Comparison of ENCODE assay signal across 11 cellular contexts in genomic region chr6:112562348-112563220, GRCh38.
DNase-seq lines count a peak whose midpoint lies in the region; ATAC-seq, FAIRE-seq and TF ChIP-seq lines count a peak whose summit lies in the region.
"Had no signal": no experiment of that assay in that cellular context is flagged by ENCODE, and none has a peak within 500 bp of the region (broad histone marks: within the 10 kb centered on the region; RNA-seq: fewer than 3 reads in every experiment).

No MANE protein-coding gene starts in this region.

- H3K4me1 ChIP-seq in HEK293 (ENCODE audit: control insufficient read depth, insufficient read depth, low read length) (peaks cover 4% of the 10 kb centered on the region; the same call in 1 of the 2 replicates), right atrium auricular region (peaks cover 0 to 21% of the 10 kb centered on the region in 2 donors)

- no peaks in the 10 kb centered on the region for H3K9me3 Mint-ChIP-seq in activated T-cell treated with anti-CD3 and anti-CD28 coated beads, Interleukin-2, amount 50 U/mL, for 72 hours

- H3K4me3 Mint-ChIP-seq in activated T-cell treated with anti-CD3 and anti-CD28 coated beads, Interleukin-2, amount 50 U/mL, for 72 hours: no peak overlapping the region
- H3K4me3 Mint-ChIP-seq: CD8-positive, alpha-beta memory T cell; stimulated activated effector memory CD8-positive, alpha-beta T cell treated with anti-CD3 and anti-CD28 coated beads, Interleukin-12 subunit alpha, Interleukin-12 subunit beta, amount 100 ng/mL, for 72 hours had no signal

- H3K27ac ChIP-seq in HEK293 (ENCODE audit: extremely low read depth, low read depth, low read length) (no peak overlapping the region), right atrium auricular region (peak overlapping the region; percentile 48 to 87)

- no peak for FAIRE-seq in H54 (lab: Jason Lieb, UNC)

- H3K4me1 Mint-ChIP-seq in activated T-cell treated with anti-CD3 and anti-CD28 coated beads, Interleukin-2, amount 50 U/mL, for 72 hours (ENCODE audit: low read depth): no peaks in the 10 kb centered on the region
- H3K4me1 Mint-ChIP-seq: CD8-positive, alpha-beta memory T cell; stimulated activated effector memory CD8-positive, alpha-beta T cell treated with anti-CD3 and anti-CD28 coated beads, Interleukin-12 subunit alpha, Interleukin-12 subunit beta, amount 100 ng/mL, for 72 hours had no signal

- no peak for ATAC-seq in activated T-cell treated with anti-CD3 and anti-CD28 coated beads, Interleukin-2, amount 50 U/mL, for 72 hours (replicated peaks in 1 of 2)
- ATAC-seq: stimulated activated effector memory CD8-positive, alpha-beta T cell treated with anti-CD3 and anti-CD28 coated beads, Interleukin-12 subunit alpha, Interleukin-12 subunit beta, amount 100 ng/mL, for 72 hours had no signal

- TF ChIP-seq POLR2A in H54 (IDR thresholded peaks at IDR 0.05; ENCODE audit: low read depth, low read length): no peak

- POLR2A ChIA-PET in HEK293 (lab: Yijun Ruan, JAX): interaction anchor here (0.7 kb wide), 1 partner anchor 1296 kb away, joined by 3 read pairs; no protein-coding TSS in a partner anchor

- no peaks in the 10 kb centered on the region for H3K27me3 Mint-ChIP-seq in activated T-cell treated with anti-CD3 and anti-CD28 coated beads, Interleukin-2, amount 50 U/mL, for 72 hours (ENCODE audit: low read depth)
- H3K27me3 Mint-ChIP-seq: CD8-positive, alpha-beta memory T cell had no signal

- no peaks in the 10 kb centered on the region for H3K36me3 ChIP-seq in HEK293 (ENCODE audit: control insufficient read depth in 2 of 2, insufficient read depth in 1 of 2, low read length in 2 of 2)
- H3K36me3 ChIP-seq in right atrium auricular region: no peaks in the 10 kb centered on the region

- no peaks in the 10 kb centered on the region for H3K9me3 ChIP-seq in HEK293 (ENCODE audit: control insufficient read depth, insufficient read depth, low read depth, low read length)
- no peaks in the 10 kb centered on the region for H3K9me3 ChIP-seq in right atrium auricular region

- no peaks in the 10 kb centered on the region for H3K27me3 ChIP-seq in right atrium auricular region

- H3K27ac Mint-ChIP-seq in activated T-cell treated with anti-CD3 and anti-CD28 coated beads, Interleukin-2, amount 50 U/mL, for 72 hours: no peak overlapping the region
- H3K27ac Mint-ChIP-seq: CD8-positive, alpha-beta memory T cell; stimulated activated effector memory CD8-positive, alpha-beta T cell treated with anti-CD3 and anti-CD28 coated beads, Interleukin-12 subunit alpha, Interleukin-12 subunit beta, amount 100 ng/mL, for 72 hours had no signal

- DNase-seq in amygdala (lab: John Stamatoyannopoulos, UW) (peak in 43 of 56 donors; percentile 1 to 81 (median 21)), right atrium auricular region (ENCODE audit: low spot score) (no peak), pons (ENCODE audit: low spot score) (peak; percentile 74), NCI-H2107 treated with DMSO at 0.1 percent for 48 hours (lab: John Stamatoyannopoulos, UW; ENCODE audit: unreplicated experiment) (no peak), H54 (ENCODE audit: insufficient read length, low spot score) (no peak)
- DNase-seq in activated CD4-positive, alpha-beta T cell treated with anti-CD3 and anti-CD28 coated beads, Interleukin-2, amount 50 U/mL, for 48 hours: no peak
- DNase-seq in activated T-cell treated with anti-CD3 and anti-CD28 coated beads, Interleukin-2, amount 50 U/mL, for 72 hours: no peak
- DNase-seq: CD8-positive, alpha-beta memory T cell; NCI-H1092 had no signal

- no peaks in the 10 kb centered on the region for H3K36me3 Mint-ChIP-seq in activated T-cell treated with anti-CD3 and anti-CD28 coated beads, Interleukin-2, amount 50 U/mL, for 72 hours (ENCODE audit: insufficient read depth in 2 of 2)
- H3K36me3 Mint-ChIP-seq: CD8-positive, alpha-beta memory T cell; stimulated activated effector memory CD8-positive, alpha-beta T cell treated with anti-CD3 and anti-CD28 coated beads, Interleukin-12 subunit alpha, Interleukin-12 subunit beta, amount 100 ng/mL, for 72 hours had no signal

- no peak for TF ChIP-seq CTCF in HEK293 (tag by site-specific recombination; IDR thresholded peaks at IDR 0.05)
- no peak for TF ChIP-seq CTCF in right atrium auricular region (IDR thresholded peaks at IDR 0.05)

- CTCF ChIA-PET in HEK293 (lab: Yijun Ruan, JAX): interaction anchor here (0.6 to 1.4 kb wide), 5 partner anchors 17 to 205 kb away, joined by 3 to 4 read pairs (median 3); no protein-coding TSS in a partner anchor

- H3K4me3 ChIP-seq in HEK293 (ENCODE audit: low read depth, low read length): no peak overlapping the region
- H3K4me3 ChIP-seq in right atrium auricular region: no peak overlapping the region

TF ChIP-seq in HEK293, 187 proteins besides CTCF, POLR2A, EP300 and RAD21:
- TF ChIP-seq ZSCAN18 (tag by site-specific recombination; IDR thresholded peaks at IDR 0.05) (no peak), BCL11B (tag by site-specific recombination; IDR thresholded peaks at IDR 0.05; ENCODE audit: low read depth) (no peak), REPIN1 (tag by site-specific recombination; IDR thresholded peaks at IDR 0.05; ENCODE audit: low read depth) (no peak), ZNF629 (tag by site-specific recombination; IDR thresholded peaks at IDR 0.05) (peak; percentile 53), ZNF621 (tag by site-specific recombination; IDR thresholded peaks at IDR 0.05) (no peak), ZNF148 (tag by site-specific recombination; IDR thresholded peaks at IDR 0.05; ENCODE audit: borderline replicate concordance) (no peak), TCF7L2 (IDR thresholded peaks at IDR 0.05; ENCODE audit: borderline replicate concordance, low read depth, low read length) (no peak), PRDM6 (tag by site-specific recombination; IDR thresholded peaks at IDR 0.05) (peak; percentile 51; the same call in 1 of the 2 replicates), GLI4 (tag by site-specific recombination; IDR thresholded peaks at IDR 0.05) (no peak), ZNF133 (tag by site-specific recombination; IDR thresholded peaks at IDR 0.05) (no peak)

Comparison
In these comparisons a context has a peak if more than half of its experiments do, and no peak if none do; other contexts are left out.
1. DNase-seq: peak in amygdala (43 of 56) and pons (single experiment); none in right atrium auricular region (single experiment), NCI-H2107 treated with DMSO at 0.1 percent for 48 hours (single experiment), activated CD4-positive, alpha-beta T cell treated with anti-CD3 and anti-CD28 coated beads, Interleukin-2, amount 50 U/mL, for 48 hours (0 of 2), activated T-cell treated with anti-CD3 and anti-CD28 coated beads, Interleukin-2, amount 50 U/mL, for 72 hours (0 of 2) and H54 (single experiment).